ENCODE assay signal across 13 cellular contexts in genomic region chr5:7871560-7872113, GRCh38. TPM values are rescaled to one million over a fixed set of nuclear protein-coding genes. Genes with fewer than 3 reads are reported as not detected.
A peak's percentile ranks its signal among the peaks of the same experiment; 100 is the strongest.
DNase-seq lines count a peak whose midpoint lies in the region; ATAC-seq and TF ChIP-seq lines count a peak whose summit lies in the region.
"Had no signal": no experiment of that assay in that cellular context is flagged by ENCODE, and none has a peak within 500 bp of the region (broad histone marks: within the 10 kb centered on the region; RNA-seq: fewer than 3 reads in every experiment).

No MANE protein-coding gene starts in this region.

- H4K20me1 ChIP-seq in DOHH2 (ENCODE audit: control insufficient read depth, insufficient read depth, low read depth, low read length) (peaks cover 26% of the 10 kb centered on the region), Loucy (ENCODE audit: insufficient read depth, low read length, poor library complexity, severe bottlenecking) (peaks cover 48% of the 10 kb centered on the region), osteoblast (ENCODE audit: insufficient read depth, low read length) (peaks cover 14% of the 10 kb centered on the region)

- H3K9ac ChIP-seq in Loucy (ENCODE audit: low read depth, low read length, poor library complexity, severe bottlenecking) (peak overlapping the region; percentile 87), iPS-15b (ENCODE audit: low read depth, low read length) (peak overlapping the region; percentile 30)

- TF ChIP-seq POLR2A in adrenal gland (IDR thresholded peaks at IDR 0.05) = no peak

- H3K27ac ChIP-seq in DOHH2 (ENCODE audit: low read depth, low read length) = no peak overlapping the region
- H3K27ac ChIP-seq in adrenal gland = no peak overlapping the region
- no peak overlapping the region for H3K27ac ChIP-seq in osteoblast (ENCODE audit: low read depth, low read length)
- H3K27ac ChIP-seq: breast epithelium had no signal

- no peak for TF ChIP-seq CTCF in DOHH2 (IDR thresholded peaks at IDR 0.05; ENCODE audit: low read depth, low read length, poor library complexity, severe bottlenecking)
- no peak for TF ChIP-seq CTCF in Loucy (conservative IDR thresholded peaks at IDR 0.05; ENCODE audit: low read length)
- TF ChIP-seq CTCF in adrenal gland (IDR thresholded peaks at IDR 0.05) = no peak
- no peak for TF ChIP-seq CTCF in osteoblast (IDR thresholded peaks at IDR 0.05; ENCODE audit: extremely low read depth, low read depth, low read length)

- H3K9me2 ChIP-seq in DOHH2 (replicated peaks; ENCODE audit: control insufficient read depth, low read length) (no peaks in the 10 kb centered on the region), Loucy (replicated peaks; ENCODE audit: low read depth, low read length) (no peaks in the 10 kb centered on the region)

- peaks cover 42% of the 10 kb centered on the region for H3K4me1 ChIP-seq in DOHH2 (ENCODE audit: control insufficient read depth, low read length)
- peaks cover 44% of the 10 kb centered on the region for H3K4me1 ChIP-seq in Loucy (ENCODE audit: insufficient read depth, low read length, poor library complexity, severe bottlenecking)
- H3K4me1 ChIP-seq in iPS-15b (ENCODE audit: control insufficient read depth, insufficient read depth, low read length) = no peaks in the 10 kb centered on the region
- peaks cover 11 to 34% of the 10 kb centered on the region in 2 donors for H3K4me1 ChIP-seq in adrenal gland (replicated peaks in 1 of 2)
- peaks cover 22% of the 10 kb centered on the region for H3K4me1 ChIP-seq in osteoblast (ENCODE audit: insufficient read depth, low read length)
- H3K4me1 ChIP-seq: breast epithelium had no signal

- H3K27me3 ChIP-seq in DOHH2 (ENCODE audit: control insufficient read depth, low read length) (no peaks in the 10 kb centered on the region), Loucy (ENCODE audit: insufficient read depth, low read length, poor library complexity, severe bottlenecking) (peaks cover 4% of the 10 kb centered on the region), iPS-15b (ENCODE audit: control insufficient read depth, insufficient read depth, low read length) (no peaks in the 10 kb centered on the region), adrenal gland (no peaks in the 10 kb centered on the region), osteoblast (ENCODE audit: insufficient read depth, low read length) (no peaks in the 10 kb centered on the region)
- H3K27me3 ChIP-seq: breast epithelium had no signal

- no peaks in the 10 kb centered on the region for H3K9me3 ChIP-seq in DOHH2 (ENCODE audit: control insufficient read depth, insufficient read depth, low read length)
- H3K9me3 ChIP-seq in Loucy (ENCODE audit: insufficient read depth, low read depth, low read length) = no peaks in the 10 kb centered on the region
- H3K9me3 ChIP-seq in iPS-15b (ENCODE audit: control insufficient read depth, insufficient read depth, low read length) = no peaks in the 10 kb centered on the region
- no peaks in the 10 kb centered on the region for H3K9me3 ChIP-seq in adrenal gland (replicated peaks in 1 of 3)
- H3K9me3 ChIP-seq in osteoblast (ENCODE audit: low read depth, low read length) = no peaks in the 10 kb centered on the region
- H3K9me3 ChIP-seq: breast epithelium had no signal

- no peak for DNase-seq in adrenal gland
- DNase-seq in NCI-H187 (lab: John Stamatoyannopoulos, UW) = no peak
- DNase-seq in osteoblast (ENCODE audit: insufficient read length, low spot score, missing footprints) = no peak
- DNase-seq: activated CD4-positive, CD25-positive, alpha-beta regulatory T cell; DMS53; NCI-H748 treated with DMSO at 0.1 percent for 48 hours had no signal

- peaks cover 99% of the 10 kb centered on the region for H3K79me2 ChIP-seq in DOHH2 (ENCODE audit: control insufficient read depth, low read length)
- peaks cover 90% of the 10 kb centered on the region for H3K79me2 ChIP-seq in Loucy (ENCODE audit: insufficient read depth, low read length)
- H3K79me2 ChIP-seq in osteoblast (ENCODE audit: insufficient read depth, low read length) = peaks cover 90% of the 10 kb centered on the region

- peak overlapping the region; percentile 72 for H3K4me2 ChIP-seq in DOHH2 (ENCODE audit: low read length)
- peak overlapping the region; percentile 97 for H3K4me2 ChIP-seq in Loucy (ENCODE audit: low read depth, low read length, poor library complexity, severe bottlenecking)
- no peak overlapping the region for H3K4me2 ChIP-seq in osteoblast (ENCODE audit: insufficient read depth, low read length)

- H3K4me3 ChIP-seq in DOHH2 (ENCODE audit: low read length) (no peak overlapping the region), Loucy (ENCODE audit: low read length, poor library complexity, severe bottlenecking) (peak overlapping the region; percentile 97), iPS-15b (ENCODE audit: low read depth, low read length) (no peak overlapping the region), adrenal gland (no peak overlapping the region), osteoblast (ENCODE audit: insufficient read depth, low read length) (no peak overlapping the region)
- H3K4me3 ChIP-seq: breast epithelium had no signal

- WGBS in adrenal gland, 4 donors = 81 to 91% (median 88%) methylated on average over 4 of the region's 4 CpGs

- intact Hi-C loops in adrenal gland (cut with DNase I) = no loop called here

- H3K36me3 ChIP-seq in DOHH2 (ENCODE audit: control insufficient read depth, low read length) (peaks cover 81% of the 10 kb centered on the region), Loucy (ENCODE audit: insufficient read depth, low read length) (peaks cover 16% of the 10 kb centered on the region; the same call in 1 of the 2 replicates), iPS-15b (ENCODE audit: control insufficient read depth, insufficient read depth, low read length) (peaks cover 11% of the 10 kb centered on the region), adrenal gland (replicated peaks in 1 of 2) (peaks cover 0 to 14% of the 10 kb centered on the region in 2 donors), osteoblast (ENCODE audit: insufficient read depth, low read length) (peaks cover 20% of the 10 kb centered on the region)
- H3K36me3 ChIP-seq: breast epithelium had no signal

- H2AFZ ChIP-seq in Loucy (ENCODE audit: low read length) = no peak overlapping the region
- H2AFZ ChIP-seq in osteoblast (ENCODE audit: low read length) = no peak overlapping the region

- ATAC-seq in GM21381 (IDR thresholded peaks at IDR 0.05; ENCODE audit: unreplicated experiment) (peak; percentile 28), HG03196 (IDR thresholded peaks at IDR 0.05; ENCODE audit: unreplicated experiment) (no peak)

- H3F3A ChIP-seq in DOHH2 (ENCODE audit: control insufficient read depth, insufficient read depth) (no peaks in the 10 kb centered on the region), Loucy (ENCODE audit: low read depth) (no peaks in the 10 kb centered on the region)

RNA-seq across cellular contexts. Expression of gene MTRR, which starts 2.7 kb away (rescaled TPM):
- total RNA-seq in adrenal gland (10 to 100 TPM; 27.7 to 66.0 (median 41.3) TPM), osteoblast (36.2 and 36.6 TPM in 2 replicates)
- polyA plus RNA-seq in adrenal gland = 10 to 100 TPM in 2 of 3 donors, 1 to 10 TPM in 1; 9.3 to 51.8 (median 22.0) TPM

RNA-seq across cellular contexts. Expression of gene FASTKD3, which starts 2.8 kb away (rescaled TPM):
- total RNA-seq in adrenal gland = 10 to 100 TPM in 6 of 8 donors, 1 to 10 TPM in 2; 8.5 to 28.9 (median 16.8) TPM
- 10 to 100 TPM; 24.7 to 32.0 (median 25.4) TPM for polyA plus RNA-seq in adrenal gland
- total RNA-seq in osteoblast = 10.9 and 13.6 TPM in 2 replicates

RNA-seq across cellular contexts. Expression of gene CFAP90, which starts 20.7 kb away (rescaled TPM):
- total RNA-seq in adrenal gland (under 1 TPM in 5 of 8 donors, not detected in 3; 0.14 to 0.40 (median 0.38) TPM), osteoblast (0.59 and 1.1 TPM in 2 replicates)
- polyA plus RNA-seq in adrenal gland = 1 to 10 TPM in 2 of 3 donors, under 1 TPM in 1; 0.57 to 1.3 (median 1.1) TPM
- total RNA-seq: mononuclear cell had no signal
